ENCODE assay signal across 8 cellular contexts in the genomic region with DNA sequence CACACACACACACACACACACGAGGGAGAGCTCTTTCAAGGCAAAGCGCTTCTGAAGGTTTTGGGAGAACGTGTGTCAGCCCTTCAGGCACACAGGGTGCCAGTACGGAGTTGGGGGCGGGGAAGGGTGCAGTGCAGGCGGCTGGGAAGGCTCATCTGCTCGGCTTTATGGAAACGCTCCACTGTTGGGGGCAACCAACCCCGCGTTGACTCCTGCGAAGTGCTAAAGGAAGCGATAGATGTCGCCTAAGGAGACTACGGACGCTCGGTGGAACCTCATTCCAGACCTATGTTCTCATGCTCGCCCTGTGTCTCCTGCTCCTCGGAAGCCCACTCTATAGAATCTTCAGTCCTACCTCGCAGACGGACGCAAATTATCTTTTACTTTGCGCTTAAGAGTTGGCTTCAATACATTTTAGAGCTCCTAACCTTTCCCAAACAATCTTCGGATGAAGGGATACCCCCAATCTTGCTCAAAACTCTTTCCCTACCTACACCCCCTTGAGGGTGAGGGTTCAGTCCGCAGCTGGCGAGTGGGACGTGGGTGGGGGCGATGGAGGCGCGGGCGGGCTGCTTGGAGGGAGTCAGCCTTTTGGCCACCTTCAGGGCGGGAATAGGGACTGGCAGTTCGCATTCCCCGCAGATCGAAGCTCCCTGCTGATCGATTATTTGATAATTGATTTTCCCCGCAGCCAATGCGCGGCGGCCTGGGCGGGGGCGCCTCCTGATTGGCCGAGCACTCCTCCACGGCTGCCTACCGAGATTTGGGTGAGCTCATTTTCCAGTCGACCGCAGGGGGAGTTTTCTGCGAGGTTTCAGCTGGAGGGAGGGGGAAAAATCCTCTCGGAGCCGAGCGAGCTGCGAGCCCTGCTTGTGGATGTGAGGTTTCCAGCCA. TPM values are rescaled to one million over a fixed set of nuclear protein-coding genes. Genes with fewer than 3 reads are reported as not detected.
DNase-seq lines count a peak whose midpoint lies in the region; ATAC-seq, FAIRE-seq and TF ChIP-seq lines count a peak whose summit lies in the region.

No MANE protein-coding gene starts in this region.

- intact Hi-C loops in left colon (cut with DNase I, micrococcal nuclease) = loop anchor here (10.0 kb wide), 3 partner anchors 142 to 892 kb away; no protein-coding TSS in a partner anchor

- TF ChIP-seq POLR2A in GM12892 (IDR thresholded peaks at IDR 0.05; ENCODE audit: low read depth, low read length) = no peak

- H3K27me3 ChIP-seq in ectodermal cell (ENCODE audit: control insufficient read depth, insufficient read depth, low read length, poor library complexity, severe bottlenecking) = peaks cover 71% of the 10 kb centered on the region
- H3K27me3 ChIP-seq in smooth muscle cell (ENCODE audit: low read depth) = no peaks in the 10 kb centered on the region

- peak overlapping the region; percentile 44 for H3K27ac ChIP-seq in ectodermal cell (ENCODE audit: insufficient read depth, low read depth, low read length, poor library complexity, severe bottlenecking)
- H3K27ac ChIP-seq in smooth muscle cell (ENCODE audit: low read depth) = peak overlapping the region; percentile 82

- H3K4me1 ChIP-seq in ectodermal cell (ENCODE audit: control insufficient read depth, insufficient read depth, low read length) (peaks cover 27% of the 10 kb centered on the region), smooth muscle cell (ENCODE audit: low read depth) (peaks cover 36% of the 10 kb centered on the region)

- H2AFZ ChIP-seq in smooth muscle cell (ENCODE audit: low read depth) = peak overlapping the region; percentile 94

- no peak for TF ChIP-seq CTCF in smooth muscle cell (IDR thresholded peaks at IDR 0.05; ENCODE audit: borderline replicate concordance, insufficient read depth, poor library complexity, severe bottlenecking)

- FAIRE-seq in GM12892 (lab: Jason Lieb, UNC) = no peak

- ATAC-seq in left colon = peak; percentile 47
- no peak for ATAC-seq in GM18858 (IDR thresholded peaks at IDR 0.05; ENCODE audit: unreplicated experiment)

- 0% methylated on average over 51 of the region's 51 CpGs for WGBS in ectodermal cell, 2 experiments
- WGBS in smooth muscle cell (ENCODE audit: low lambda C conversion rate) = under 1% methylated on average over 51 of the region's 51 CpGs

- H3K9me3 ChIP-seq in ectodermal cell (ENCODE audit: control insufficient read depth, low read length) = no peaks in the 10 kb centered on the region
- H3K9me3 ChIP-seq in smooth muscle cell (replicated peaks; ENCODE audit: low read depth) = no peaks in the 10 kb centered on the region

- H3K36me3 ChIP-seq in ectodermal cell (ENCODE audit: control insufficient read depth, insufficient read depth, low read length) (no peaks in the 10 kb centered on the region), smooth muscle cell (ENCODE audit: low read depth) (no peaks in the 10 kb centered on the region)

- H3K9ac ChIP-seq in smooth muscle cell (ENCODE audit: low read depth) = peak overlapping the region; percentile 84

- H3K4me3 ChIP-seq in ectodermal cell (ENCODE audit: insufficient read depth, low read depth, low read length) = peak overlapping the region; percentile 55
- H3K4me3 ChIP-seq in smooth muscle cell = peak overlapping the region; percentile 77

- H3F3A ChIP-seq in smooth muscle cell (ENCODE audit: low read depth) = peaks cover 11% of the 10 kb centered on the region

- no peaks in the 10 kb centered on the region for H4K20me1 ChIP-seq in smooth muscle cell (ENCODE audit: low read depth)

- peak overlapping the region; percentile 96 for H3K4me2 ChIP-seq in smooth muscle cell

- H3K79me2 ChIP-seq in smooth muscle cell (ENCODE audit: low read depth) = peaks cover 28% of the 10 kb centered on the region

- DNase-seq in EH (ENCODE audit: low read depth) (peak; percentile 97), NCI-H1092 treated with DMSO at 0.1 percent for 48 hours (lab: John Stamatoyannopoulos, UW) (peak; percentile 90), SK-N-DZ (ENCODE audit: low spot score) (peak; percentile 98), left colon (peak; percentile 60 to 85), smooth muscle cell (lab: John Stamatoyannopoulos, UW; ENCODE audit: unreplicated experiment) (peak; percentile 69), GM12892 (ENCODE audit: insufficient read length) (no peak)

RNA-seq across cellular contexts. Expression of a gene that starts 1.9 kb away (rescaled TPM):
- 64.0 and 65.2 TPM in 2 replicates for polyA plus RNA-seq in SK-N-DZ (2014; cell fraction: cytosol; rRNA removed)
- polyA plus RNA-seq in SK-N-DZ (2014; cell fraction: nucleus; rRNA removed) = 93.6 and 97.2 TPM in 2 replicates
- 21.8 TPM for polyA plus RNA-seq in ectodermal cell (2013, experiment 1 of 4)
- polyA plus RNA-seq in ectodermal cell (2013, experiment 2 of 4) = 16.3 TPM
- polyA plus RNA-seq in ectodermal cell (2013, experiment 3 of 4) = 25.2 TPM
- 23.8 TPM for polyA plus RNA-seq in ectodermal cell (2013, experiment 4 of 4)
- total RNA-seq in left colon (10 to 100 TPM in 1 of 2 donors, 1 to 10 TPM in 1; 10.0 to 38.9 TPM), smooth muscle cell (14.6 and 15.6 TPM in 2 replicates)
- polyA plus RNA-seq in smooth muscle cell = 15.8 and 18.1 TPM in 2 replicates
- not detected for polyA plus RNA-seq in GM12892 (2012; ENCODE audit: missing spikeins)
